8 cellular contexts compared by ENCODE assay signal in the genomic region with DNA sequence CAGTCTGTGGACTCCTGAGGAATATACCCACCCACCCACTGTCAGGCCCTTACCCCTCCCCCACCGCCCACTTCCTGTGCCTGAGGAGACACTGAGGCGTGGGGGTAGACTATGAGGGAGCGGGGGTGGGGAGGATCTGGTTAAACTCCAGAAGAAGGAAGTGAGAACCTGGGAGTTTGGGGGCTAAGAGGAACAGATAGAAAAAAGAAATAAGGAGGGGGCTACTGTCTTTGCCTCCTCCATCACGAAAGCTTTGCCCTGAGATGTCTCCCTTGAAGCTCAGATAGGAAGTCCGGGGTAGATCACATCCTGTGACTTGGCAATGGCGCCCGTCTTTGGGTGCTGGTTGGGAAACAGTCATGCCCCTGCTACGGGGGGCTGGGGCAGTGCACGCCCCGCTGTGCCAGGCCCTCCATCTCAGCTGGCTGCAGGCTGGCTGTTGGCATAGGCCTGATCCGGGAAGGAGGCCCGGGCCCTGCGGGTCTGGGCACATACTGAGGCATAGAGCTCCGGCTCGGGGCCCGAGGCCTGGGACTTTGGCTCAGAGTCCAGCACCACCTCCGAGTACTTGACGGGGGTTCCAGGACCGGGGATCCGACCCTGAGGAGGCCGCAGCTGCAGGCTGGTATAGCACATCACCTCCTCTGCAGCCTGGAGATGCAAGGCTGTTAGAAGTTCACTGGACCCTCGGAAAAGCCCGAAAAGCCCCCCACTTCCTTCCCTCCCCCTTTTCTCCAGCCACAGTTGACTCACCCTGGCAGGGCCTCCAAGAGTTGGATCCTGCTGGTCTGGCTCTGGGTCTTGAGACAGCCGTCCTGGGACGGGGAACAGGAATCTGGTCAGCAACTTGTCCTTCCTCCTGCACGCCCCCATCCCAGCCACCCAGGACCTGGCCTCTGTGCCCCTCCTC.
DNase-seq lines count a peak whose midpoint lies in the region; ATAC-seq and FAIRE-seq lines count a peak whose summit lies in the region.

No MANE protein-coding gene starts in this region.

- peaks cover 25% of the 10 kb centered on the region for H3K36me3 Mint-ChIP-seq in T-helper 1 cell treated with Interleukin-12 subunit alpha and Interleukin-12 subunit beta and Interleukin-4 antibody, amounts not matched to agents 30 μg/mL and 1 μg/mL, for 36 hours (ENCODE audit: low read depth)

- H3K27me3 Mint-ChIP-seq in T-helper 1 cell treated with Interleukin-12 subunit alpha and Interleukin-12 subunit beta and Interleukin-4 antibody, amounts not matched to agents 30 μg/mL and 1 μg/mL, for 36 hours (ENCODE audit: low read depth): no peaks in the 10 kb centered on the region

- FAIRE-seq in GM18507 (lab: Jason Lieb, UNC): peak; percentile 52

- no peaks in the 10 kb centered on the region for H3K36me3 ChIP-seq in duodenal mucosa (ENCODE audit: control insufficient read depth in 1 of 2, insufficient read depth in 2 of 2, low read length in 2 of 2)

- H3K4me1 Mint-ChIP-seq in T-helper 1 cell treated with Interleukin-12 subunit alpha and Interleukin-12 subunit beta and Interleukin-4 antibody, amounts not matched to agents 30 μg/mL and 1 μg/mL, for 36 hours (ENCODE audit: low read depth): peaks cover 48% of the 10 kb centered on the region

- DNase-seq in GM18507 (ENCODE audit: extremely low spot score, insufficient read length, low read depth) (no peak), DMS153 treated with DMSO at 0.1 percent for 48 hours (lab: John Stamatoyannopoulos, UW; ENCODE audit: unreplicated experiment) (no peak), NCI-H748 treated with DMSO at 0.1 percent for 48 hours (lab: John Stamatoyannopoulos, UW) (no peak)
- peak; percentile 43 for DNase-seq in stimulated activated CD4-positive, alpha-beta T cell treated with anti-CD3 and anti-CD28 coated beads, Interleukin-2, amount 100 ng/mL, for 4 hours (ENCODE audit: low read depth)

- H3K4me1 ChIP-seq in duodenal mucosa (ENCODE audit: control insufficient read depth in 1 of 2, insufficient read depth in 2 of 2, low read length in 2 of 2): peaks cover 7 to 13% of the 10 kb centered on the region in 2 donors

- no peaks in the 10 kb centered on the region for H3K27me3 ChIP-seq in duodenal mucosa (ENCODE audit: control insufficient read depth in 1 of 2, insufficient read depth in 2 of 2, low read length in 2 of 2)

- peak overlapping the region; percentile 99 for H3K4me3 Mint-ChIP-seq in T-helper 1 cell treated with Interleukin-12 subunit alpha and Interleukin-12 subunit beta and Interleukin-4 antibody, amounts not matched to agents 30 μg/mL and 1 μg/mL, for 36 hours

- no peaks in the 10 kb centered on the region for H3K9me3 Mint-ChIP-seq in T-helper 1 cell treated with Interleukin-12 subunit alpha and Interleukin-12 subunit beta and Interleukin-4 antibody, amounts not matched to agents 30 μg/mL and 1 μg/mL, for 36 hours

- H3K9me3 ChIP-seq in duodenal mucosa (ENCODE audit: control insufficient read depth in 1 of 2, low read length in 2 of 2): no peaks in the 10 kb centered on the region

- no peak for ATAC-seq in HG03342 (IDR thresholded peaks at IDR 0.05; ENCODE audit: unreplicated experiment)
- no peak for ATAC-seq in GM19351 (IDR thresholded peaks at IDR 0.05; ENCODE audit: unreplicated experiment)

- H3K27ac ChIP-seq in duodenal mucosa (ENCODE audit: low read depth, low read length): no peak overlapping the region

- H3K4me3 ChIP-seq in duodenal mucosa (ENCODE audit: low read depth in 1 of 2, low read length in 2 of 2): peak overlapping the region; percentile 50 to 55

- peak overlapping the region; percentile 99 for H3K27ac Mint-ChIP-seq in T-helper 1 cell treated with Interleukin-12 subunit alpha and Interleukin-12 subunit beta and Interleukin-4 antibody, amounts not matched to agents 30 μg/mL and 1 μg/mL, for 36 hours

- peak overlapping the region in 1 of 2 donors; percentile 52 for H3K9ac ChIP-seq in duodenal mucosa (ENCODE audit: low read depth in 1 of 2, low read length in 2 of 2)
